14 cellular contexts compared by ENCODE assay signal in genomic region chr6:109296305-109296915, GRCh38.
A peak's percentile ranks its signal among the peaks of the same experiment; 100 is the strongest.
DNase-seq lines count a peak whose midpoint lies in the region; ATAC-seq and TF ChIP-seq lines count a peak whose summit lies in the region.
"Had no signal": no experiment of that assay in that cellular context is flagged by ENCODE, and none has a peak within 500 bp of the region (broad histone marks: within the 10 kb centered on the region; RNA-seq: fewer than 3 reads in every experiment).

No MANE protein-coding gene starts in this region.

- peak; percentile 91 for DNase-seq in DMS53 treated with DMSO at 0.1 percent for 48 hours (lab: John Stamatoyannopoulos, UW; ENCODE audit: unreplicated experiment)
- peak; percentile 74 to 77 for DNase-seq in NCI-H1930 (lab: John Stamatoyannopoulos, UW)
- DNase-seq in SHP77 treated with DMSO at 0.1 percent for 48 hours (lab: John Stamatoyannopoulos, UW), result peak; percentile 70
- DNase-seq in WTC11 (ENCODE audit: low spot score), result no peak
- no peak for DNase-seq in UCSD-AML1 (lab: John Stamatoyannopoulos, UW; ENCODE audit: unreplicated experiment)
- DNase-seq in activated CD4-positive, CD25-positive, alpha-beta regulatory T cell treated with anti-CD3 and anti-CD28 coated beads, Interleukin-2, amount 50 U/mL, for 72 hours, result no peak
- DNase-seq: activated CD8-positive, alpha-beta memory T cell treated with anti-CD3 and anti-CD28 coated beads, Interleukin-2, amount 10 ng/mL, durations not matched to agents 7 days and 5 days; GOT3; mammary epithelial cell had no signal

- no peaks in the 10 kb centered on the region for H3K9me3 Mint-ChIP-seq in WTC11
- H3K9me3 Mint-ChIP-seq: activated naive CD4-positive, alpha-beta T cell treated with anti-CD3 and anti-CD28 coated beads, Interleukin-2, amount 50 U/mL, for 72 hours; central memory CD8-positive, alpha-beta T cell had no signal

- POLR2A ChIA-PET in WTC11 (lab: Charles Lee), result no interaction called here

- TF ChIP-seq CTCF in WTC11 (IDR thresholded peaks at IDR 0.05), result no peak

- peak overlapping the region; percentile 17 for H3K27ac ChIP-seq in muscle layer of duodenum (ENCODE audit: low read length)
- H3K27ac ChIP-seq: parathyroid adenoma had no signal

- ATAC-seq in WTC11 (no peak), HG03378 (IDR thresholded peaks at IDR 0.05; ENCODE audit: unreplicated experiment) (no peak)
- ATAC-seq: activated CD8-positive, alpha-beta memory T cell treated with anti-CD3 and anti-CD28 coated beads, Interleukin-2, amount 10 ng/mL, durations not matched to agents 7 days and 5 days; activated naive CD4-positive, alpha-beta T cell treated with anti-CD3 and anti-CD28 coated beads, Interleukin-2, amount 50 U/mL, for 72 hours had no signal

- H3K4me3 Mint-ChIP-seq in WTC11, result no peak overlapping the region
- H3K4me3 Mint-ChIP-seq: activated CD8-positive, alpha-beta memory T cell treated with anti-CD3 and anti-CD28 coated beads, Interleukin-2, amount 10 ng/mL, durations not matched to agents 7 days and 5 days; central memory CD8-positive, alpha-beta T cell had no signal

- no peak overlapping the region for H3K27ac Mint-ChIP-seq in WTC11
- H3K27ac Mint-ChIP-seq: activated CD8-positive, alpha-beta memory T cell treated with anti-CD3 and anti-CD28 coated beads, Interleukin-2, amount 10 ng/mL, durations not matched to agents 7 days and 5 days had no signal

- H3K4me1 ChIP-seq in muscle layer of duodenum (ENCODE audit: control insufficient read depth in 1 of 2, insufficient read depth in 2 of 2, low read length in 2 of 2), result no peaks in the 10 kb centered on the region
- H3K4me1 ChIP-seq: parathyroid adenoma had no signal

- H3K36me3 ChIP-seq in muscle layer of duodenum (ENCODE audit: control insufficient read depth in 1 of 2, insufficient read depth in 2 of 2, low read length in 2 of 2), result no peaks in the 10 kb centered on the region

- peaks cover 2% of the 10 kb centered on the region; the same call in 1 of the 2 replicates for H3K27me3 Mint-ChIP-seq in WTC11 (ENCODE audit: low read depth)

- H3K4me3 ChIP-seq in muscle layer of duodenum (ENCODE audit: low read depth in 1 of 2, low read length in 2 of 2), result no peak overlapping the region

- H3K36me3 Mint-ChIP-seq in WTC11, result no peaks in the 10 kb centered on the region
- H3K36me3 Mint-ChIP-seq: activated CD8-positive, alpha-beta memory T cell treated with anti-CD3 and anti-CD28 coated beads, Interleukin-2, amount 10 ng/mL, durations not matched to agents 7 days and 5 days; activated naive CD4-positive, alpha-beta T cell treated with anti-CD3 and anti-CD28 coated beads, Interleukin-2, amount 50 U/mL, for 72 hours had no signal

- peaks cover 55% of the 10 kb centered on the region for H3K4me1 Mint-ChIP-seq in WTC11
- H3K4me1 Mint-ChIP-seq: activated CD8-positive, alpha-beta memory T cell treated with anti-CD3 and anti-CD28 coated beads, Interleukin-2, amount 10 ng/mL, durations not matched to agents 7 days and 5 days; central memory CD8-positive, alpha-beta T cell had no signal

- CTCF ChIA-PET in WTC11 (lab: Charles Lee), result interaction anchor here (1.5 kb wide), 1 partner anchor 87 kb away, joined by 4 read pairs; no protein-coding TSS in a partner anchor

- no peaks in the 10 kb centered on the region for H3K9me3 ChIP-seq in muscle layer of duodenum (ENCODE audit: control insufficient read depth in 1 of 2, low read length in 2 of 2)

- H3K27me3 ChIP-seq in muscle layer of duodenum (ENCODE audit: low read depth, low read length), result no peaks in the 10 kb centered on the region

TF ChIP-seq in WTC11, 78 proteins besides CTCF, POLR2A, EP300 and RAD21:
- TF ChIP-seq NFE2L1 (CRISPR knock-in tag; IDR thresholded peaks at IDR 0.05) (no peak), IRF1 (CRISPR knock-in tag; IDR thresholded peaks at IDR 0.05) (no peak), ZNF138 (CRISPR knock-in tag; conservative IDR thresholded peaks at IDR 0.05) (no peak)

Comparison
In these comparisons a context has a peak if more than half of its experiments do, and no peak if none do; other contexts are left out.
1. DNase-seq: peak in DMS53 treated with DMSO at 0.1 percent for 48 hours (single experiment), NCI-H1930 (2 of 2) and SHP77 treated with DMSO at 0.1 percent for 48 hours (single experiment); none in WTC11 (single experiment), UCSD-AML1 (single experiment) and activated CD4-positive, CD25-positive, alpha-beta regulatory T cell treated with anti-CD3 and anti-CD28 coated beads, Interleukin-2, amount 50 U/mL, for 72 hours (single experiment).